In genomic region chr5:52840286-52841050, GRCh38 we compare ENCODE assay signal across 11 cellular contexts. TPM values are rescaled to one million over a fixed set of nuclear protein-coding genes. Genes with fewer than 3 reads are reported as not detected.
DNase-seq lines count a peak whose midpoint lies in the region; ATAC-seq, FAIRE-seq and TF ChIP-seq lines count a peak whose summit lies in the region.
"Had no signal": no experiment of that assay in that cellular context is flagged by ENCODE, and none has a peak within 500 bp of the region (broad histone marks: within the 10 kb centered on the region; RNA-seq: fewer than 3 reads in every experiment).

No MANE protein-coding gene starts in this region.

- DNase-seq in HTR-8/SVneo (ENCODE audit: insufficient read length, low spot score) (no peak), astrocyte of the cerebellum (ENCODE audit: low read depth) (peak; percentile 77), kidney (peak; percentile 39), smooth muscle cell (lab: John Stamatoyannopoulos, UW; ENCODE audit: unreplicated experiment) (no peak), HK-2 (ENCODE audit: unreplicated experiment) (no peak)
- no peak for DNase-seq in stimulated activated CD4-positive, alpha-beta T cell treated with anti-CD3 and anti-CD28 coated beads, Interleukin-1b, Interleukin-23, amount 100 ng/mL, for 48 hours
- DNase-seq: cortex of kidney, EL had no signal

- 40% methylated on average over 8 of the region's 8 CpGs for WGBS in smooth muscle cell (ENCODE audit: low lambda C conversion rate)

- H3K4me1 ChIP-seq in kidney (ENCODE audit: control insufficient read depth in 1 of 2, insufficient read depth in 1 of 2, low read depth in 1 of 2, low read length in 2 of 2) (peaks cover 5 to 41% of the 10 kb centered on the region in 2 donors), smooth muscle cell (ENCODE audit: low read depth) (peaks cover 28% of the 10 kb centered on the region)

- peak overlapping the region; percentile 61 for H2AFZ ChIP-seq in smooth muscle cell (ENCODE audit: low read depth)

- no peak for TF ChIP-seq CTCF in astrocyte of the cerebellum (IDR thresholded peaks at IDR 0.05; ENCODE audit: low read depth, low read length, missing control alignments)
- TF ChIP-seq CTCF in kidney (IDR thresholded peaks at IDR 0.05; ENCODE audit: borderline replicate concordance, extremely low read depth, insufficient read depth): no peak
- no peak for TF ChIP-seq CTCF in smooth muscle cell (IDR thresholded peaks at IDR 0.05; ENCODE audit: borderline replicate concordance, insufficient read depth, poor library complexity, severe bottlenecking)

- H3K27ac ChIP-seq in kidney (ENCODE audit: low read depth in 2 of 2, low read length in 2 of 2) (peak overlapping the region; percentile 49 to 66), smooth muscle cell (ENCODE audit: low read depth) (peak overlapping the region; percentile 91)

- ATAC-seq in GM19328 (IDR thresholded peaks at IDR 0.05; ENCODE audit: unreplicated experiment) (no peak), GM21528 (IDR thresholded peaks at IDR 0.05; ENCODE audit: low FRiP score, unreplicated experiment) (no peak)

- no peak overlapping the region for H3K9ac ChIP-seq in kidney (ENCODE audit: low read length in 2 of 2)
- peak overlapping the region; percentile 52 for H3K9ac ChIP-seq in smooth muscle cell (ENCODE audit: low read depth)

- H3F3A ChIP-seq in smooth muscle cell (ENCODE audit: low read depth): peaks cover 34% of the 10 kb centered on the region

- H3K79me2 ChIP-seq in smooth muscle cell (ENCODE audit: low read depth): peaks cover 83% of the 10 kb centered on the region

- intact Hi-C loops in kidney (cut with DNase I): no loop called here

- no peaks in the 10 kb centered on the region for H3K27me3 ChIP-seq in smooth muscle cell (ENCODE audit: low read depth)

- peak overlapping the region; percentile 83 for H3K4me2 ChIP-seq in smooth muscle cell

- no peaks in the 10 kb centered on the region for H3K36me3 ChIP-seq in kidney (ENCODE audit: control insufficient read depth in 1 of 2, insufficient read depth in 2 of 2, low read length in 2 of 2)
- no peaks in the 10 kb centered on the region for H3K36me3 ChIP-seq in smooth muscle cell (ENCODE audit: low read depth)

- peak overlapping the region; percentile 14 for H3K4me3 ChIP-seq in astrocyte of the cerebellum (ENCODE audit: low read depth, low read length)
- H3K4me3 ChIP-seq in kidney (ENCODE audit: low read length in 2 of 2): peak overlapping the region; percentile 51
- peak overlapping the region; percentile 17 for H3K4me3 ChIP-seq in smooth muscle cell

- H4K20me1 ChIP-seq in smooth muscle cell (ENCODE audit: low read depth): no peaks in the 10 kb centered on the region

- H3K9me3 ChIP-seq in kidney (ENCODE audit: control insufficient read depth in 1 of 2, low read length in 2 of 2) (no peaks in the 10 kb centered on the region), smooth muscle cell (replicated peaks; ENCODE audit: low read depth) (no peaks in the 10 kb centered on the region)

- FAIRE-seq in HTR-8/SVneo (lab: Jason Lieb, UNC) (peak; percentile 48), kidney (lab: Jason Lieb, UNC) (peak; percentile 38)
- FAIRE-seq: RCC 7860 had no signal

- in situ Hi-C loops in astrocyte of the cerebellum (cut with HindIII; ENCODE audit: low sequenced_read_pairs): no loop called here

RNA-seq across cellular contexts. Expression of gene ITGA1, which starts 52.8 kb away (rescaled TPM):
- total RNA-seq in kidney (65.6 TPM), smooth muscle cell (202 and 250 TPM in 2 replicates)
- polyA plus RNA-seq in kidney (ENCODE audit: insufficient read depth, low read depth, low replicate concordance) (13.3 TPM), smooth muscle cell (62.6 and 85.2 TPM in 2 replicates)

RNA-seq across cellular contexts. Expression of gene PELO, which starts 52.8 kb away (rescaled TPM):
- total RNA-seq in kidney (38.7 TPM), smooth muscle cell (37.0 and 41.3 TPM in 2 replicates)
- polyA plus RNA-seq in kidney (ENCODE audit: insufficient read depth, low read depth, low replicate concordance) (29.6 TPM), smooth muscle cell (66.1 and 88.2 TPM in 2 replicates)

Comparison
In these comparisons a context has a peak if more than half of its experiments do, and no peak if none do; other contexts are left out.
1. DNase-seq: peak in astrocyte of the cerebellum (single experiment) and kidney (single experiment); none in HTR-8/SVneo (single experiment), smooth muscle cell (single experiment), stimulated activated CD4-positive, alpha-beta T cell treated with anti-CD3 and anti-CD28 coated beads, Interleukin-1b, Interleukin-23, amount 100 ng/mL, for 48 hours (single experiment) and HK-2 (single experiment).
2. Peak in every context shown above with its lines, with median percentiles within 50 percentile points of each other: H3K4me3 ChIP-seq.